Comparison of ENCODE assay signal across 1 cellular context in genomic region chr9:69885474-69885929, GRCh38.
TF ChIP-seq lines count a peak whose summit lies in the region.

No MANE protein-coding gene starts in this region.

TF ChIP-seq in liver, 16 proteins besides CTCF, POLR2A, EP300 and RAD21 (continued from another document):
- TF ChIP-seq REST (IDR thresholded peaks at IDR 0.05) (no peak), FOXA1 (IDR thresholded peaks at IDR 0.05) (no peak), YY1 (IDR thresholded peaks at IDR 0.05) (no peak), HNF4G (IDR thresholded peaks at IDR 0.05) (no peak), EGR1 (IDR thresholded peaks at IDR 0.05; ENCODE audit: low read depth in 2 of 2) (no peak), NR2F2 (IDR thresholded peaks at IDR 0.05) (no peak), JUND (IDR thresholded peaks at IDR 0.05) (no peak), MAX (IDR thresholded peaks at IDR 0.05) (no peak), ZBTB33 (IDR thresholded peaks at IDR 0.05) (no peak), RXRA (IDR thresholded peaks at IDR 0.05) (peak; percentile 55 to 79), FOXA2 (IDR thresholded peaks at IDR 0.05) (peak; percentile 12), GABPA (IDR thresholded peaks at IDR 0.05 in 1 of 2, conservative IDR thresholded peaks at IDR 0.05 in 1 of 2) (no peak)
